15 cellular contexts compared by ENCODE assay signal in genomic region chr12:111776836-111777344, GRCh38. TPM values are rescaled to one million over a fixed set of nuclear protein-coding genes. Genes with fewer than 3 reads are reported as not detected.
A peak's percentile ranks its signal among the peaks of the same experiment; 100 is the strongest.
DNase-seq lines count a peak whose midpoint lies in the region; ATAC-seq and TF ChIP-seq lines count a peak whose summit lies in the region.
"Had no signal": no experiment of that assay in that cellular context is flagged by ENCODE, and none has a peak within 500 bp of the region (broad histone marks: within the 10 kb centered on the region; RNA-seq: fewer than 3 reads in every experiment).

No MANE protein-coding gene starts in this region.

- DNase-seq in adrenal gland (no peak), hepatocyte (ENCODE audit: low spot score) (no peak), osteoblast (ENCODE audit: insufficient read length, low spot score, missing footprints) (peak; percentile 63), thyroid gland (no peak), HT-29 (ENCODE audit: low spot score) (no peak), NCI-H524 treated with DMSO at 0.1 percent for 48 hours (lab: John Stamatoyannopoulos, UW) (no peak)
- DNase-seq: activated effector memory CD4-positive, alpha-beta T cell treated with anti-CD3 and anti-CD28 coated beads, Interleukin-2, amount 50 U/mL, for 16 hours; CD4-positive, alpha-beta memory T cell; effector memory CD8-positive, alpha-beta T cell; foreskin melanocyte; NCI-H1417; NCI-H446 treated with DMSO at 0.1 percent for 48 hours; OCI-M1 had no signal

- no peak overlapping the region for H2AFZ ChIP-seq in hepatocyte
- no peak overlapping the region for H2AFZ ChIP-seq in osteoblast (ENCODE audit: low read length)

- H3K27me3 ChIP-seq in adrenal gland (no peaks in the 10 kb centered on the region), hepatocyte (no peaks in the 10 kb centered on the region), osteoblast (ENCODE audit: insufficient read depth, low read length) (no peaks in the 10 kb centered on the region), thyroid gland (no peaks in the 10 kb centered on the region)

- peak overlapping the region; percentile 69 for H3K4me2 ChIP-seq in hepatocyte
- H3K4me2 ChIP-seq in osteoblast (ENCODE audit: insufficient read depth, low read length), result no peak overlapping the region

- intact Hi-C loops in adrenal gland (cut with DNase I) (no loop called here), thyroid gland (cut with DNase I) (no loop called here)

- no peaks in the 10 kb centered on the region for H3K9me2 ChIP-seq in hepatocyte (replicated peaks; ENCODE audit: insufficient read depth)

- peak overlapping the region in 3 of 5 donors; percentile 79 to 87 (median 83) for H3K27ac ChIP-seq in adrenal gland
- H3K27ac ChIP-seq in hepatocyte, result peak overlapping the region; percentile 95
- no peak overlapping the region for H3K27ac ChIP-seq in osteoblast (ENCODE audit: low read depth, low read length)
- peak overlapping the region; percentile 91 to 98 (median 93) for H3K27ac ChIP-seq in thyroid gland

- TF ChIP-seq CTCF in adrenal gland (IDR thresholded peaks at IDR 0.05) (no peak), hepatocyte (IDR thresholded peaks at IDR 0.05; ENCODE audit: poor library complexity) (no peak), osteoblast (IDR thresholded peaks at IDR 0.05; ENCODE audit: extremely low read depth, low read depth, low read length) (no peak), thyroid gland (IDR thresholded peaks at IDR 0.05) (no peak)

- H3K79me2 ChIP-seq in hepatocyte, result peaks cover 63% of the 10 kb centered on the region
- H3K79me2 ChIP-seq in osteoblast (ENCODE audit: insufficient read depth, low read length), result no peaks in the 10 kb centered on the region

- 55 to 71% (median 62%) methylated on average over 3 of the region's 3 CpGs for WGBS in adrenal gland, 4 donors
- 80% methylated on average over 3 of the region's 3 CpGs for WGBS in hepatocyte (ENCODE audit: low lambda C conversion rate, missing lambda C conversion rate)
- 79 to 89% methylated on average over 3 of the region's 3 CpGs for WGBS in thyroid gland, 2 donors

- ATAC-seq in GM21737 (IDR thresholded peaks at IDR 0.05; ENCODE audit: unreplicated experiment) (no peak), GM21390 (IDR thresholded peaks at IDR 0.05; ENCODE audit: unreplicated experiment) (no peak)
- ATAC-seq: effector memory CD8-positive, alpha-beta T cell had no signal

- H3K36me3 ChIP-seq in adrenal gland (replicated peaks in 1 of 2) (peaks cover 0 to 5% of the 10 kb centered on the region in 2 donors), hepatocyte (replicated peaks; ENCODE audit: insufficient read depth, low read depth) (no peaks in the 10 kb centered on the region), osteoblast (ENCODE audit: insufficient read depth, low read length) (no peaks in the 10 kb centered on the region), thyroid gland (peaks cover 0 to 6% of the 10 kb centered on the region in 2 donors)

- H3K4me1 ChIP-seq in adrenal gland (replicated peaks in 1 of 2) (peaks cover 26 to 44% of the 10 kb centered on the region in 2 donors), hepatocyte (ENCODE audit: insufficient read depth) (peaks cover 62% of the 10 kb centered on the region), osteoblast (ENCODE audit: insufficient read depth, low read length) (peaks cover 29% of the 10 kb centered on the region), thyroid gland (peaks cover 33 to 48% of the 10 kb centered on the region in 2 donors)

- H4K20me1 ChIP-seq in hepatocyte (ENCODE audit: insufficient read depth, poor library complexity, severe bottlenecking) (no peaks in the 10 kb centered on the region), osteoblast (ENCODE audit: insufficient read depth, low read length) (no peaks in the 10 kb centered on the region)

- H3K9me3 ChIP-seq in adrenal gland (replicated peaks in 1 of 3) (no peaks in the 10 kb centered on the region), hepatocyte (ENCODE audit: low read depth) (no peaks in the 10 kb centered on the region), osteoblast (ENCODE audit: low read depth, low read length) (peaks cover 2% of the 10 kb centered on the region), thyroid gland (no peaks in the 10 kb centered on the region)

- H3K4me3 ChIP-seq in adrenal gland (no peak overlapping the region), hepatocyte (no peak overlapping the region), osteoblast (ENCODE audit: insufficient read depth, low read length) (no peak overlapping the region), thyroid gland (replicated peaks in 1 of 3) (no peak overlapping the region)

- TF ChIP-seq POLR2A in adrenal gland (IDR thresholded peaks at IDR 0.05) (no peak), thyroid gland (IDR thresholded peaks at IDR 0.05) (no peak)

RNA-seq across cellular contexts. Expression of gene ALDH2, which starts 10.2 kb away (rescaled TPM):
- total RNA-seq in adrenal gland (100 to 1,000 TPM; 302 to 536 (median 428) TPM), hepatocyte (116 and 126 TPM in 2 replicates), osteoblast (11.9 and 17.1 TPM in 2 replicates), thyroid gland (100 to 1,000 TPM in 2 of 4 donors, 10 to 100 TPM in 2; 90.7 to 112 (median 97.8) TPM)
- polyA plus RNA-seq in adrenal gland (100 to 1,000 TPM in 2 of 3 donors, 10 to 100 TPM in 1; 52.2 to 263 (median 138) TPM), hepatocyte (185 and 203 TPM in 2 replicates)
- total RNA-seq in HT-29 (2014; rRNA removed; shearing (Covaris generic)), result 70.9 and 94.6 TPM in 2 replicates
